18 cellular contexts compared by ENCODE assay signal in the genomic region with DNA sequence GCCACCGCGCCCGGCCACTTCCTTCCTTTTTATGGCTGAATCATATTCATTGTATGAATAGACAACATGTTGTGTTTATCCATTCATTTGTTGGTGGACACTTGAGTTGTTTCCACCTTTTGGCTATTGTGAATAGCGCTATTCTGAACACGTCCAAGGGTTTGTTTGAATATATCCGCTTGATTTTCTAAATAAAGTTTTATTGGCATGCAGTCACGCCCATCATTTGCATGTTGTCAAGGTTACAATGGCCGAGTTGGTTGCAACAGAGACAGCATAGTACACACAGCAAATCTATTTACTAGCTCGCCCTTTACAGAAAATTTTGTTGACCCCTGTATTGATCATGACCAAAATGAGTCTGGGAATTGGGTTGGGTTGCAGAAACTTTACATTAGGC. TPM values are rescaled to one million over a fixed set of nuclear protein-coding genes. Genes with fewer than 3 reads are reported as not detected.
A peak's percentile ranks its signal among the peaks of the same experiment; 100 is the strongest.
DNase-seq lines count a peak whose midpoint lies in the region; ATAC-seq, FAIRE-seq and TF ChIP-seq lines count a peak whose summit lies in the region.
"Had no signal": no experiment of that assay in that cellular context is flagged by ENCODE, and none has a peak within 500 bp of the region (broad histone marks: within the 10 kb centered on the region; RNA-seq: fewer than 3 reads in every experiment).

No MANE protein-coding gene starts in this region.

- FAIRE-seq in HepG2 (lab: Jason Lieb, UNC) = no peak
- FAIRE-seq: A204.1, HTR-8/SVneo had no signal

- TF ChIP-seq CTCF in HepG2 (CRISPR knock-in tag; IDR thresholded peaks at IDR 0.05) (no peak), right lobe of liver (IDR thresholded peaks at IDR 0.05) (no peak), NB4 (IDR thresholded peaks at IDR 0.05; ENCODE audit: low read depth, low read length) (no peak), mucosa of descending colon (IDR thresholded peaks at IDR 0.05) (no peak)

- 41% methylated on average over 9 of the region's 9 CpGs for WGBS in HepG2 (ENCODE audit: low lambda C conversion rate)
- 50% methylated on average over 9 of the region's 9 CpGs for WGBS in right lobe of liver (ENCODE audit: insufficient coverage, low coverage, low lambda C conversion rate, missing lambda C conversion rate)

- no peak overlapping the region for H3K9ac ChIP-seq in HepG2 (ENCODE audit: insufficient read depth, low read depth, low read length)

- H3K4me2 ChIP-seq in HepG2 (ENCODE audit: low read depth, low read length) = no peak overlapping the region

- H3K9me3 ChIP-seq in HepG2 (ENCODE audit: low read length) (no peaks in the 10 kb centered on the region), right lobe of liver (no peaks in the 10 kb centered on the region), mucosa of descending colon (no peaks in the 10 kb centered on the region)

- H3K27ac ChIP-seq in HepG2 (ENCODE audit: extremely low read length, insufficient read depth, low read length) (no peak overlapping the region), right lobe of liver (no peak overlapping the region)

- H2AFZ ChIP-seq in HepG2 (ENCODE audit: low read length) = no peak overlapping the region

- intact Hi-C loops in HepG2 (cut with micrococcal nuclease; ENCODE audit: unreplicated experiment) (no loop called here), right lobe of liver (cut with DNase I) (no loop called here), mucosa of descending colon (cut with DNase I, micrococcal nuclease) (no loop called here)

- DNase-seq in HepG2 (ENCODE audit: low spot score) (no peak), right lobe of liver (no peak), NB4 (ENCODE audit: low read depth) (peak; percentile 28), mucosa of descending colon (no peak), AG20443 (ENCODE audit: low spot score) (no peak), activated gamma-delta T cell treated with Interleukin-2 at 50 U/mL for 16 hours (no peak)
- DNase-seq: ACHN; AML-193; CD4-positive, alpha-beta memory T cell; DMS153; DMS79; GDM1; GOT3; H7; HFFc6 had no signal

- in situ Hi-C loops in HepG2 (cut with HindIII; ENCODE audit: extremely low pct_ligation_motif_present, low pct_unique_long_range_greater_than_20kb) = no loop called here

- TF ChIP-seq POLR2A in HepG2 (IDR thresholded peaks at IDR 0.05; ENCODE audit: insufficient read depth in 1 of 2, low read depth in 2 of 2, low read length in 2 of 2) (no peak), right lobe of liver (IDR thresholded peaks at IDR 0.05) (no peak), NB4 (IDR thresholded peaks at IDR 0.05; ENCODE audit: extremely low read depth, insufficient read length) (no peak)

- no TSS peak for BruUV-seq in HepG2 (replicated peaks; lab: Mats Ljungman, UMichigan)

- CTCF ChIA-PET in HepG2 (lab: Yijun Ruan, JAX; ENCODE audit: low intra/inter-chr PET ratio, low total read pairs) = no interaction called here

- no peaks in the 10 kb centered on the region for H4K20me1 ChIP-seq in HepG2 (ENCODE audit: insufficient read depth, low read length)

- TF ChIP-seq RAD21 in HepG2 (CRISPR knock-in tag; IDR thresholded peaks at IDR 0.05) = no peak

- TF ChIP-seq EP300 in HepG2 (IDR thresholded peaks at IDR 0.05; ENCODE audit: low read depth in 2 of 2, low read length in 2 of 2) = no peak
- TF ChIP-seq EP300 in HepG2 (CRISPR knock-in tag; IDR thresholded peaks at IDR 0.05; ENCODE audit: borderline replicate concordance) = no peak

- no peaks in the 10 kb centered on the region for H3K79me2 ChIP-seq in HepG2 (ENCODE audit: insufficient read depth, low read length)

- H3K4me3 ChIP-seq in HepG2 (replicated peaks in 1 of 3; ENCODE audit: insufficient read depth in 1 of 3, low read depth in 2 of 3, low read length in 3 of 3) (no peak overlapping the region), right lobe of liver (no peak overlapping the region), NB4 (ENCODE audit: low read depth, low read length) (no peak overlapping the region), mucosa of descending colon (no peak overlapping the region)

- H3K36me3 ChIP-seq in HepG2 (replicated peaks in 1 of 2; ENCODE audit: control insufficient read depth in 1 of 2, insufficient read depth in 2 of 2, low read length in 2 of 2) (no peaks in the 10 kb centered on the region), right lobe of liver (no peaks in the 10 kb centered on the region), mucosa of descending colon (ENCODE audit: low read depth) (no peaks in the 10 kb centered on the region)

- H3K27me3 ChIP-seq in HepG2 (ENCODE audit: control insufficient read depth in 1 of 2, insufficient read depth in 2 of 2, low read length in 2 of 2) = peaks cover 3 to 43% of the 10 kb centered on the region in 2 experiments; a peak in 3 of 5 replicates
- no peaks in the 10 kb centered on the region for H3K27me3 ChIP-seq in right lobe of liver

- POLR2A ChIA-PET in HepG2 (lab: Yijun Ruan, JAX) = no interaction called here

- H3K4me1 ChIP-seq in HepG2 (ENCODE audit: insufficient read depth, low read length) (peaks cover 19% of the 10 kb centered on the region), right lobe of liver (no peaks in the 10 kb centered on the region), mucosa of descending colon (ENCODE audit: low read depth) (no peaks in the 10 kb centered on the region)

- ATAC-seq in HepG2 (no peak), right lobe of liver (no peak), mucosa of descending colon (peak; percentile 21)
- ATAC-seq: HCT116 had no signal

TF ChIP-seq in HepG2, 621 proteins besides CTCF, POLR2A, EP300 and RAD21 (continues in another document):
- no peak for TF ChIP-seq GATA4 (IDR thresholded peaks at IDR 0.05; ENCODE audit: borderline replicate concordance, low read depth)

RNA-seq across cellular contexts. Expression of a gene that starts 43.5 kb away (rescaled TPM):
- total RNA-seq in HepG2 (2016; rRNA removed; fragmentation: Illumina TruSeq; extraction: Trizol) = 33.3 and 58.0 TPM in 2 replicates
- 9.3 and 10.3 TPM in 2 replicates for total RNA-seq in HepG2 (2016; cell fraction: cytosol; rRNA removed; fragmentation: Illumina TruSeq; extraction: Trizol; ENCODE audit: low read depth)
- total RNA-seq in HepG2 (2016; cell fraction: insoluble cytoplasmic fraction; rRNA removed; fragmentation: Illumina TruSeq; extraction: Trizol) = 33.6 and 57.7 TPM in 2 replicates
- 32.5 and 35.6 TPM in 2 replicates for total RNA-seq in HepG2 (2016; cell fraction: membrane; rRNA removed; fragmentation: Illumina TruSeq; extraction: Trizol)
- total RNA-seq in HepG2 (2016; cell fraction: nucleus; rRNA removed; fragmentation: Illumina TruSeq; extraction: Trizol) = 53.1 and 65.6 TPM in 2 replicates
- 196 and 211 TPM in 2 replicates for polyA plus RNA-seq in HepG2 (2011; rRNA removed)
- polyA plus RNA-seq in HepG2 (2011; cell fraction: cytosol; rRNA removed) = 111 and 141 TPM in 2 replicates
- 153 and 157 TPM in 2 replicates for polyA plus RNA-seq in HepG2 (2011; cell fraction: nucleus; rRNA removed)
- 58.7 and 87.4 TPM in 2 replicates for polyA plus RNA-seq in HepG2 (2012)
- 9.2 and 9.8 TPM in 2 replicates for polyA plus RNA-seq in HepG2 (2016; cell fraction: cytosol; fragmentation: Illumina TruSeq; extraction: Trizol; ENCODE audit: low read depth)
- 35.7 and 38.2 TPM in 2 replicates for polyA plus RNA-seq in HepG2 (2016; cell fraction: insoluble cytoplasmic fraction; fragmentation: Illumina TruSeq; extraction: Trizol; ENCODE audit: low read depth)
- polyA plus RNA-seq in HepG2 (2016; cell fraction: membrane; fragmentation: Illumina TruSeq; extraction: Trizol; ENCODE audit: low read depth) = 23.4 and 28.7 TPM in 2 replicates
- polyA plus RNA-seq in HepG2 (2016; cell fraction: nucleus; fragmentation: Illumina TruSeq; extraction: Trizol; ENCODE audit: insufficient read depth, low read depth) = 111 TPM in 2 replicates
- polyA minus RNA-seq in HepG2 (2011; rRNA and poly(A)+ RNA removed; ENCODE audit: low replicate concordance) = 360 and 644 TPM in 2 replicates
- polyA minus RNA-seq in HepG2 (2011; cell fraction: cytosol; rRNA and poly(A)+ RNA removed) = 74.1 and 77.3 TPM in 2 replicates
- 32.0 and 33.2 TPM in 2 replicates for polyA minus RNA-seq in HepG2 (2011; cell fraction: nucleus; rRNA and poly(A)+ RNA removed)
- total RNA-seq in right lobe of liver = 10 to 100 TPM; 23.2 to 36.8 (median 31.1) TPM
- 10 to 100 TPM; 50.1 to 71.0 (median 50.8) TPM for total RNA-seq in mucosa of descending colon
